ENCODE assay signal across 22 cellular contexts in the genomic region with DNA sequence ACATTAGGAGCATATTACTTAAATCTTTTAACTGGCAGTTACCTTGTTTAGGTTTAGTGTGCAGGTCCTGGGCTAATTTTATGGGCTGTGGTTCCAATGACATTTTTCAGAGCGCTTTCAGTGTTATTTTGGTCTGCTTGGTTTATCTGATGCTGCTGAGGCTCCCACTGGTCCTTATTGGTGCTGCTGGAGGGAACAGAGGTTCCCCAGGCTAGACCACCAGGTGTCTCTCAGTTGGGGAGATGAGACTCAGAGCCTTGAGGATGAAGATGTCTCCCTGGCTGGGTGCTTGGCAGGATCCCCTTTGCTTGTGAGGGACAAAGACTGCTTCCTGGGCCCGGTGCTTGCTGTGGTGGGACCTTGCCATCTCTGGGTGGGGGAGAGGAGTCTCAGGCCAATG. TPM values are rescaled to one million over a fixed set of nuclear protein-coding genes. Genes with fewer than 3 reads are reported as not detected.
A peak's percentile ranks its signal among the peaks of the same experiment; 100 is the strongest.
DNase-seq lines count a peak whose midpoint lies in the region; ATAC-seq and TF ChIP-seq lines count a peak whose summit lies in the region.
"Had no signal": no experiment of that assay in that cellular context is flagged by ENCODE, and none has a peak within 500 bp of the region (broad histone marks: within the 10 kb centered on the region; RNA-seq: fewer than 3 reads in every experiment).

No MANE protein-coding gene starts in this region.

- peak; percentile 27 for ATAC-seq in activated CD8-positive, alpha-beta T cell treated with anti-CD3 and anti-CD28 coated beads for 36 hours
- no peak for ATAC-seq in activated CD8-positive, alpha-beta T cell treated with anti-CD3 and anti-CD28 coated beads, Interleukin-2, amount 10 ng/mL, durations not matched to agents 7 days and 5 days
- ATAC-seq in IMR-90 (ENCODE audit: low read depth) (no peak), activated B cell treated with CpG ODN at 0.5 μM for 24 hours (ENCODE audit: low read depth) (peak; percentile 34), PC-3 (no peak), GM19463 (IDR thresholded peaks at IDR 0.05; ENCODE audit: unreplicated experiment) (no peak)
- ATAC-seq in stimulated activated naive B cell treated with anti-CD40 and anti-IgM and Interleukin-4, amounts not matched to agents 10 μg/mL and 1 μg/mL and 100 μg/mL, for 72 hours (replicated peaks), result peak in 1 of 2 donors; percentile 31

- H3K9me2 ChIP-seq in PC-3 (replicated peaks; ENCODE audit: low read length), result no peaks in the 10 kb centered on the region
- H3K9me2 ChIP-seq: SK-N-SH had no signal

- no peak overlapping the region for H3K56ac ChIP-seq in IMR-90 (ENCODE audit: extremely low read depth, insufficient read depth, low read length)

- no peak for DNase-seq in activated CD8-positive, alpha-beta T cell treated with anti-CD3 and anti-CD28 coated beads for 36 hours
- DNase-seq in activated CD8-positive, alpha-beta T cell treated with anti-CD3 and anti-CD28 coated beads, Interleukin-2, amount 10 ng/mL, durations not matched to agents 7 days and 5 days, result no peak
- DNase-seq in IMR-90 (no peak), activated B cell treated with CpG ODN at 0.5 μM for 24 hours (no peak), NCI-H1417 treated with DMSO at 0.1 percent for 48 hours (lab: John Stamatoyannopoulos, UW) (no peak), PC-3 (no peak)
- no peak for DNase-seq in stimulated activated naive B cell treated with anti-CD40 and anti-IgM and Interleukin-4, amounts not matched to agents 10 μg/mL and 1 μg/mL and 100 μg/mL, for 72 hours
- DNase-seq: ACHN; CD4-positive, alpha-beta T cell; COR-L47; DMS79; KBM-7; NCI-H1105; NCI-H1694; NCI-H446; NCI-H526; SIG-M5; SK-N-SH had no signal

- no CpG with 5 or more reads among the region's 2 CpGs for WGBS in IMR-90 (ENCODE audit: extremely low coverage in 2 of 2, insufficient read length in 1 of 2), 2 experiments

- peaks cover 3% of the 10 kb centered on the region for H3K9me3 Mint-ChIP-seq in activated CD8-positive, alpha-beta T cell treated with anti-CD3 and anti-CD28 coated beads for 36 hours
- peaks cover 5% of the 10 kb centered on the region for H3K9me3 Mint-ChIP-seq in activated CD8-positive, alpha-beta T cell treated with anti-CD3 and anti-CD28 coated beads, Interleukin-2, amount 10 ng/mL, durations not matched to agents 7 days and 5 days (ENCODE audit: insufficient read depth)
- no peaks in the 10 kb centered on the region for H3K9me3 Mint-ChIP-seq in activated B cell treated with CpG ODN at 0.5 μM for 24 hours
- H3K9me3 Mint-ChIP-seq in stimulated activated naive B cell treated with anti-CD40 and anti-IgM and Interleukin-4, amounts not matched to agents 10 μg/mL and 1 μg/mL and 100 μg/mL, for 72 hours, result peaks cover 0 to 3% of the 10 kb centered on the region in 2 donors
- H3K9me3 Mint-ChIP-seq: CD4-positive, alpha-beta T cell had no signal

- peaks cover 5% of the 10 kb centered on the region for H3K4me1 Mint-ChIP-seq in activated CD8-positive, alpha-beta T cell treated with anti-CD3 and anti-CD28 coated beads for 36 hours (ENCODE audit: low read depth)
- peaks cover 16% of the 10 kb centered on the region for H3K4me1 Mint-ChIP-seq in activated CD8-positive, alpha-beta T cell treated with anti-CD3 and anti-CD28 coated beads, Interleukin-2, amount 10 ng/mL, durations not matched to agents 7 days and 5 days (ENCODE audit: low read depth)
- H3K4me1 Mint-ChIP-seq in activated B cell treated with CpG ODN at 0.5 μM for 24 hours, result no peaks in the 10 kb centered on the region
- H3K4me1 Mint-ChIP-seq in stimulated activated naive B cell treated with anti-CD40 and anti-IgM and Interleukin-4, amounts not matched to agents 10 μg/mL and 1 μg/mL and 100 μg/mL, for 72 hours, result peaks cover 4 to 6% of the 10 kb centered on the region in 2 donors

- CTCF ChIA-PET in activated CD8-positive, alpha-beta T cell treated with anti-CD3 and anti-CD28 coated beads for 36 hours (lab: Charles Lee), result no interaction called here
- CTCF ChIA-PET in activated CD8-positive, alpha-beta T cell treated with anti-CD3 and anti-CD28 coated beads, Interleukin-2, amount 10 ng/mL, durations not matched to agents 7 days and 5 days (lab: Charles Lee), result interaction anchor here (2.4 kb wide), 1 partner anchor 88 kb away, joined by 18 read pairs; no protein-coding TSS in a partner anchor
- CTCF ChIA-PET in IMR-90 (lab: Yijun Ruan, JAX), result no interaction called here
- CTCF ChIA-PET in activated B cell treated with CpG ODN at 0.5 μM for 24 hours (lab: Charles Lee), result interaction anchor here (0.9 kb wide), 1 partner anchor 88 kb away, joined by 5 read pairs; no protein-coding TSS in a partner anchor
- CTCF ChIA-PET in PC-3 (lab: Charles Lee), result interaction anchor here (0.7 kb wide), 1 partner anchor 90 kb away, joined by 4 read pairs; a partner anchor contains a TSS

- H3K9ac ChIP-seq in IMR-90 (ENCODE audit: low read depth, low read length) (no peak overlapping the region), PC-3 (ENCODE audit: low read length) (no peak overlapping the region)
- H3K9ac ChIP-seq: BLaER1, SK-N-SH had no signal

- no peaks in the 10 kb centered on the region for H3K36me3 Mint-ChIP-seq in activated CD8-positive, alpha-beta T cell treated with anti-CD3 and anti-CD28 coated beads for 36 hours (ENCODE audit: low read depth)
- H3K36me3 Mint-ChIP-seq in activated CD8-positive, alpha-beta T cell treated with anti-CD3 and anti-CD28 coated beads, Interleukin-2, amount 10 ng/mL, durations not matched to agents 7 days and 5 days (ENCODE audit: low read depth), result peaks cover 2% of the 10 kb centered on the region
- no peaks in the 10 kb centered on the region for H3K36me3 Mint-ChIP-seq in activated B cell treated with CpG ODN at 0.5 μM for 24 hours (ENCODE audit: low read depth)
- H3K36me3 Mint-ChIP-seq in stimulated activated naive B cell treated with anti-CD40 and anti-IgM and Interleukin-4, amounts not matched to agents 10 μg/mL and 1 μg/mL and 100 μg/mL, for 72 hours, result no peaks in the 10 kb centered on the region

- no peak overlapping the region for H2AK5ac ChIP-seq in IMR-90 (ENCODE audit: low read depth, low read length)

- H3K27me3 ChIP-seq in IMR-90 (ENCODE audit: control insufficient read depth, insufficient read depth, low read length) (peaks cover 1% of the 10 kb centered on the region; the same call in 1 of the 2 replicates), PC-3 (ENCODE audit: low read length) (no peaks in the 10 kb centered on the region)
- H3K27me3 ChIP-seq: BLaER1 had no signal

- intact Hi-C loops in activated CD8-positive, alpha-beta T cell treated with anti-CD3 and anti-CD28 coated beads for 36 hours (cut with micrococcal nuclease), result no loop called here
- intact Hi-C loops in IMR-90 (cut with micrococcal nuclease) (no loop called here), activated B cell treated with CpG ODN at 0.5 μM for 24 hours (cut with micrococcal nuclease) (no loop called here), PC-3 (cut with micrococcal nuclease) (no loop called here)

- no peak overlapping the region for H2AK9ac ChIP-seq in IMR-90 (replicated peaks; ENCODE audit: low read depth, low read length, poor library complexity)

- H3K4me3 Mint-ChIP-seq in activated CD8-positive, alpha-beta T cell treated with anti-CD3 and anti-CD28 coated beads for 36 hours, result no peak overlapping the region
- H3K4me3 Mint-ChIP-seq in activated CD8-positive, alpha-beta T cell treated with anti-CD3 and anti-CD28 coated beads, Interleukin-2, amount 10 ng/mL, durations not matched to agents 7 days and 5 days, result no peak overlapping the region
- no peak overlapping the region for H3K4me3 Mint-ChIP-seq in activated B cell treated with CpG ODN at 0.5 μM for 24 hours
- H3K4me3 Mint-ChIP-seq in stimulated activated naive B cell treated with anti-CD40 and anti-IgM and Interleukin-4, amounts not matched to agents 10 μg/mL and 1 μg/mL and 100 μg/mL, for 72 hours, result no peak overlapping the region
- H3K4me3 Mint-ChIP-seq: CD4-positive, alpha-beta T cell had no signal

- no peaks in the 10 kb centered on the region for H3K36me3 ChIP-seq in IMR-90 (ENCODE audit: control insufficient read depth, insufficient read depth, low read length)
- H3K36me3 ChIP-seq in PC-3 (ENCODE audit: low read depth, low read length), result no peaks in the 10 kb centered on the region
- H3K36me3 ChIP-seq: BLaER1 had no signal

- no peaks in the 10 kb centered on the region for H3K79me1 ChIP-seq in IMR-90 (ENCODE audit: low read depth in 1 of 2, low read length in 2 of 2)

- H3F3A ChIP-seq in PC-3 (ENCODE audit: low read length, unreplicated experiment), result no peaks in the 10 kb centered on the region

- H3K79me2 ChIP-seq in PC-3 (ENCODE audit: low read length), result no peaks in the 10 kb centered on the region

- TF ChIP-seq CTCF in activated CD8-positive, alpha-beta T cell treated with anti-CD3 and anti-CD28 coated beads for 36 hours (IDR thresholded peaks at IDR 0.05), result no peak
- no peak for TF ChIP-seq CTCF in IMR-90 (conservative IDR thresholded peaks at IDR 0.05; ENCODE audit: low read depth, low read length)
- TF ChIP-seq CTCF in activated B cell treated with CpG ODN at 0.5 μM for 24 hours (IDR thresholded peaks at IDR 0.05), result no peak
- TF ChIP-seq CTCF in PC-3 (conservative IDR thresholded peaks at IDR 0.05; ENCODE audit: low read depth, low read length), result no peak

- no peak overlapping the region for H2BK20ac ChIP-seq in IMR-90 (ENCODE audit: low read depth, low read length)

- H3K9me1 ChIP-seq in IMR-90 (ENCODE audit: insufficient read depth, low read length), result no peaks in the 10 kb centered on the region

- H3K27ac Mint-ChIP-seq in activated CD8-positive, alpha-beta T cell treated with anti-CD3 and anti-CD28 coated beads for 36 hours, result no peak overlapping the region
- no peak overlapping the region for H3K27ac Mint-ChIP-seq in activated CD8-positive, alpha-beta T cell treated with anti-CD3 and anti-CD28 coated beads, Interleukin-2, amount 10 ng/mL, durations not matched to agents 7 days and 5 days
- H3K27ac Mint-ChIP-seq in activated B cell treated with CpG ODN at 0.5 μM for 24 hours, result peak overlapping the region; percentile 4
- peak overlapping the region; percentile 25 for H3K27ac Mint-ChIP-seq in stimulated activated naive B cell treated with anti-CD40 and anti-IgM and Interleukin-4, amounts not matched to agents 10 μg/mL and 1 μg/mL and 100 μg/mL, for 72 hours
- H3K27ac Mint-ChIP-seq: CD4-positive, alpha-beta T cell had no signal

- H4K5ac ChIP-seq in IMR-90 (ENCODE audit: low read depth, low read length), result no peak overlapping the region

- no peak overlapping the region for H3K18ac ChIP-seq in IMR-90 (ENCODE audit: low read depth, low read length)

- H4K20me1 ChIP-seq in IMR-90 (ENCODE audit: insufficient read depth, low read length), result no peaks in the 10 kb centered on the region
- no peaks in the 10 kb centered on the region for H4K20me1 ChIP-seq in PC-3 (ENCODE audit: low read length)
- H4K20me1 ChIP-seq: BLaER1 had no signal

- no peak overlapping the region for H3K4me2 ChIP-seq in IMR-90 (ENCODE audit: low read depth, low read length)
- H3K4me2 ChIP-seq in PC-3 (ENCODE audit: low read length), result no peak overlapping the region
- H3K4me2 ChIP-seq: BLaER1, SK-N-SH had no signal

- H4K8ac ChIP-seq in IMR-90 (ENCODE audit: low read depth in 2 of 2, low read length in 2 of 2), result no peak overlapping the region

- H2BK120ac ChIP-seq in IMR-90 (ENCODE audit: low read depth, low read length), result no peak overlapping the region

- H3K4me3 ChIP-seq in IMR-90 (ENCODE audit: insufficient read depth, low read depth, low read length) (no peak overlapping the region), PC-3 (ENCODE audit: low read length) (no peak overlapping the region)
- H3K4me3 ChIP-seq: BLaER1 had no signal

- POLR2A ChIA-PET in activated CD8-positive, alpha-beta T cell treated with anti-CD3 and anti-CD28 coated beads for 36 hours (lab: Charles Lee), result interaction anchor here (1.4 kb wide), 1 partner anchor 71 kb away, joined by 3 read pairs; no protein-coding TSS in a partner anchor
- POLR2A ChIA-PET in activated CD8-positive, alpha-beta T cell treated with anti-CD3 and anti-CD28 coated beads, Interleukin-2, amount 10 ng/mL, durations not matched to agents 7 days and 5 days (lab: Charles Lee), result no interaction called here
- POLR2A ChIA-PET in IMR-90 (lab: Charles Lee; ENCODE audit: unreplicated experiment) (no interaction called here), activated B cell treated with CpG ODN at 0.5 μM for 24 hours (lab: Charles Lee) (interaction anchor here (0.6 to 1.5 kb wide), 2 partner anchors 30 to 91 kb away, joined by 5 to 7 read pairs; a partner anchor contains a TSS), PC-3 (lab: Charles Lee; ENCODE audit: unreplicated experiment) (no interaction called here)

- BruUV-seq in IMR-90 (replicated peaks; lab: Mats Ljungman, UMichigan) (no TSS peak), PC-3 (replicated peaks; lab: Mats Ljungman, UMichigan) (no TSS peak)

- H3K4me1 ChIP-seq in IMR-90 (ENCODE audit: control insufficient read depth, insufficient read depth, low read length), result no peaks in the 10 kb centered on the region
- H3K4me1 ChIP-seq in PC-3 (ENCODE audit: insufficient read depth, low read length), result no peaks in the 10 kb centered on the region
- H3K4me1 ChIP-seq: BLaER1 had no signal

- H3K9me3 ChIP-seq in IMR-90 (ENCODE audit: control insufficient read depth, insufficient read depth, low read length) (no peaks in the 10 kb centered on the region), PC-3 (ENCODE audit: low read length) (no peaks in the 10 kb centered on the region)
- H3K9me3 ChIP-seq: SK-N-SH had no signal

- H2BK15ac ChIP-seq in IMR-90 (ENCODE audit: low read depth, low read length), result no peak overlapping the region

- no peaks in the 10 kb centered on the region for H3K27me3 Mint-ChIP-seq in activated CD8-positive, alpha-beta T cell treated with anti-CD3 and anti-CD28 coated beads for 36 hours
- no peaks in the 10 kb centered on the region for H3K27me3 Mint-ChIP-seq in activated CD8-positive, alpha-beta T cell treated with anti-CD3 and anti-CD28 coated beads, Interleukin-2, amount 10 ng/mL, durations not matched to agents 7 days and 5 days (ENCODE audit: low read depth)
- no peaks in the 10 kb centered on the region for H3K27me3 Mint-ChIP-seq in activated B cell treated with CpG ODN at 0.5 μM for 24 hours
- H3K27me3 Mint-ChIP-seq in stimulated activated naive B cell treated with anti-CD40 and anti-IgM and Interleukin-4, amounts not matched to agents 10 μg/mL and 1 μg/mL and 100 μg/mL, for 72 hours, result no peaks in the 10 kb centered on the region
- H3K27me3 Mint-ChIP-seq: CD4-positive, alpha-beta T cell had no signal

- no peak overlapping the region for H4K91ac ChIP-seq in IMR-90 (ENCODE audit: insufficient read depth, low read depth, low read length)

- H3K27ac ChIP-seq in IMR-90 (ENCODE audit: insufficient read depth, low read length) (no peak overlapping the region), PC-3 (ENCODE audit: low read length) (no peak overlapping the region)
- H3K27ac ChIP-seq: 22Rv1, BLaER1, RWPE1 had no signal

- H3K14ac ChIP-seq in IMR-90 (replicated peaks; ENCODE audit: low read depth, low read length), result no peak overlapping the region

- no peak for TF ChIP-seq RAD21 in IMR-90 (IDR thresholded peaks at IDR 0.05; ENCODE audit: low read length)

- H2AFZ ChIP-seq in IMR-90 (replicated peaks; ENCODE audit: low read length, poor library complexity), result peak overlapping the region; percentile 5
- H2AFZ ChIP-seq in PC-3 (ENCODE audit: low read length), result no peak overlapping the region

- no peak overlapping the region for H3K23ac ChIP-seq in IMR-90 (ENCODE audit: low read depth, low read length)

- H3K4ac ChIP-seq in IMR-90 (ENCODE audit: low read depth, low read length), result no peak overlapping the region

- no peak overlapping the region for H2BK5ac ChIP-seq in IMR-90 (ENCODE audit: low read depth, low read length, poor library complexity, severe bottlenecking)

- dilution Hi-C loops in IMR-90 (cut with HindIII; ENCODE audit: low sequenced_read_pairs, unreplicated experiment), result no loop called here

- in situ Hi-C loops in IMR-90 (cut with MboI; ENCODE audit: low sequenced_read_pairs), result no loop called here

- no peak for TF ChIP-seq POLR2A in IMR-90 (IDR thresholded peaks at IDR 0.05; ENCODE audit: low read depth, low read length)

RNA-seq across cellular contexts. Expression of a gene that starts 28.3 kb away (rescaled TPM):
- 10 to 100 TPM; 58.6 to 61.4 TPM for total RNA-seq in activated CD8-positive, alpha-beta T cell treated with anti-CD3 and anti-CD28 coated beads for 36 hours
- total RNA-seq in activated CD8-positive, alpha-beta T cell treated with anti-CD3 and anti-CD28 coated beads, Interleukin-2, amount 10 ng/mL, durations not matched to agents 7 days and 5 days, result 10 to 100 TPM; 60.5 to 61.8 TPM
- total RNA-seq in IMR-90 (2012; rRNA removed), result 28.5 and 48.6 TPM in 2 replicates
- 10.4 and 13.3 TPM in 2 replicates for polyA plus RNA-seq in IMR-90 (2012; rRNA removed)
- 2.2 and 2.4 TPM in 2 replicates for polyA plus RNA-seq in IMR-90 (2012; cell fraction: cytosol; rRNA removed)
- 3.2 and 23.9 TPM in 2 replicates for polyA plus RNA-seq in IMR-90 (2012; cell fraction: nucleus; rRNA removed; ENCODE audit: low replicate concordance)
- total RNA-seq in activated B cell treated with CpG ODN at 0.5 μM for 24 hours, result 66.0 and 79.7 TPM in 2 replicates
- 75.0 and 86.8 TPM in 2 replicates for total RNA-seq in PC-3 (2014; rRNA removed)

Comparison
In these comparisons a context has a peak if more than half of its experiments do, and no peak if none do; other contexts are left out.
1. ATAC-seq: peak in activated CD8-positive, alpha-beta T cell treated with anti-CD3 and anti-CD28 coated beads for 36 hours (single experiment) and activated B cell treated with CpG ODN at 0.5 μM for 24 hours (single experiment); none in activated CD8-positive, alpha-beta T cell treated with anti-CD3 and anti-CD28 coated beads, Interleukin-2, amount 10 ng/mL, durations not matched to agents 7 days and 5 days (single experiment), IMR-90 (single experiment), PC-3 (single experiment) and GM19463 (single experiment).
2. CTCF ChIA-PET loops: an anchor here in activated CD8-positive, alpha-beta T cell treated with anti-CD3 and anti-CD28 coated beads, Interleukin-2, amount 10 ng/mL, durations not matched to agents 7 days and 5 days (2.4 kb wide), activated B cell treated with CpG ODN at 0.5 μM for 24 hours (0.9 kb wide) and PC-3 (0.7 kb wide); none called in activated CD8-positive, alpha-beta T cell treated with anti-CD3 and anti-CD28 coated beads for 36 hours and IMR-90.
3. POLR2A ChIA-PET loops: an anchor here in activated CD8-positive, alpha-beta T cell treated with anti-CD3 and anti-CD28 coated beads for 36 hours (1.4 kb wide) and activated B cell treated with CpG ODN at 0.5 μM for 24 hours (0.6 to 1.5 kb wide); none called in activated CD8-positive, alpha-beta T cell treated with anti-CD3 and anti-CD28 coated beads, Interleukin-2, amount 10 ng/mL, durations not matched to agents 7 days and 5 days, IMR-90 and PC-3.
4. H3K27ac Mint-ChIP-seq: peak in activated B cell treated with CpG ODN at 0.5 μM for 24 hours (single experiment) and stimulated activated naive B cell treated with anti-CD40 and anti-IgM and Interleukin-4, amounts not matched to agents 10 μg/mL and 1 μg/mL and 100 μg/mL, for 72 hours (single experiment); none in activated CD8-positive, alpha-beta T cell treated with anti-CD3 and anti-CD28 coated beads for 36 hours (single experiment) and activated CD8-positive, alpha-beta T cell treated with anti-CD3 and anti-CD28 coated beads, Interleukin-2, amount 10 ng/mL, durations not matched to agents 7 days and 5 days (single experiment).